22 cellular contexts compared by ENCODE assay signal in genomic region chr4:38572798-38573197, GRCh38.
"Had no signal": no experiment of that assay in that cellular context is flagged by ENCODE, and none has a peak within 500 bp of the region (broad histone marks: within the 10 kb centered on the region; RNA-seq: fewer than 3 reads in every experiment).

No MANE protein-coding gene starts in this region.

- DNase-seq: effector memory CD4-positive, alpha-beta T cell; erythroblast; gastrocnemius medialis; heart right ventricle; islet precursor cell; left cardiac atrium; left ventricle myocardium inferior; lower lobe of right lung; natural killer cell; ovary; right cardiac atrium; stimulated activated CD4-positive, alpha-beta T cell treated with anti-CD3 and anti-CD28 coated beads, Interleukin-4, amount 100 ng/mL, for 1 hour; stimulated activated CD8-positive, alpha-beta memory T cell treated with anti-CD3 and anti-CD28 coated beads, Interleukin-4, amount 100 ng/mL, for 48 hours; stimulated activated naive CD8-positive, alpha-beta T cell treated with anti-CD3 and anti-CD28 coated beads, Interleukin-15, Interleukin-2, amounts not matched to agents 100 U/mL and 50 U/mL, for 24 hours; thyroid gland had no signal

- H3K27me3 Mint-ChIP-seq: type B pancreatic cell had no signal

- H3K4me3 ChIP-seq: gastrocnemius medialis, heart right ventricle, left ventricle myocardium inferior, lower lobe of right lung, ovary, suprapubic skin, thyroid gland had no signal

- H3K27me3 ChIP-seq: gastrocnemius medialis, heart right ventricle, ovary, suprapubic skin, thyroid gland had no signal

- ATAC-seq: gastrocnemius medialis; heart right ventricle; lower lobe of right lung; natural killer cell; right cardiac atrium; stimulated activated effector memory CD8-positive, alpha-beta T cell treated with anti-CD3 and anti-CD28 coated beads, Interleukin-12 subunit alpha, Interleukin-12 subunit beta, amount 100 ng/mL, for 72 hours; stimulated activated naive CD8-positive, alpha-beta T cell treated with anti-CD3 and anti-CD28 coated beads, Interleukin-15, Interleukin-2, amounts not matched to agents 100 U/mL and 50 U/mL, for 24 hours had no signal

- H3K27ac Mint-ChIP-seq: memory B cell; mesothelial cell of epicardium; natural killer cell; stimulated activated effector memory CD8-positive, alpha-beta T cell treated with anti-CD3 and anti-CD28 coated beads, Interleukin-12 subunit alpha, Interleukin-12 subunit beta, amount 100 ng/mL, for 72 hours; type B pancreatic cell had no signal

- FAIRE-seq: urothelium cell line had no signal

- H3K36me3 Mint-ChIP-seq: memory B cell; mesothelial cell of epicardium; natural killer cell; stimulated activated effector memory CD8-positive, alpha-beta T cell treated with anti-CD3 and anti-CD28 coated beads, Interleukin-12 subunit alpha, Interleukin-12 subunit beta, amount 100 ng/mL, for 72 hours; type B pancreatic cell had no signal

- H3K9me3 ChIP-seq: gastrocnemius medialis, lower lobe of right lung, ovary, suprapubic skin, thyroid gland had no signal

- H3K4me1 ChIP-seq: left ventricle myocardium inferior had no signal

- H3K9me3 Mint-ChIP-seq: natural killer cell; stimulated activated effector memory CD8-positive, alpha-beta T cell treated with anti-CD3 and anti-CD28 coated beads, Interleukin-12 subunit alpha, Interleukin-12 subunit beta, amount 100 ng/mL, for 72 hours had no signal

- H3K27ac ChIP-seq: gastrocnemius medialis, heart right ventricle, left ventricle myocardium inferior, lower lobe of right lung, ovary, suprapubic skin, thyroid gland had no signal

- H3K4me3 Mint-ChIP-seq: memory B cell; mesothelial cell of epicardium; natural killer cell; neural crest cell; stimulated activated effector memory CD8-positive, alpha-beta T cell treated with anti-CD3 and anti-CD28 coated beads, Interleukin-12 subunit alpha, Interleukin-12 subunit beta, amount 100 ng/mL, for 72 hours; type B pancreatic cell had no signal

- H3K4me1 Mint-ChIP-seq: mesothelial cell of epicardium; natural killer cell; stimulated activated effector memory CD8-positive, alpha-beta T cell treated with anti-CD3 and anti-CD28 coated beads, Interleukin-12 subunit alpha, Interleukin-12 subunit beta, amount 100 ng/mL, for 72 hours had no signal

- H3K36me3 ChIP-seq: gastrocnemius medialis, heart right ventricle, left ventricle myocardium inferior, lower lobe of right lung, ovary, suprapubic skin, thyroid gland had no signal
